In genomic region chr5:137939331-137939730, GRCh38 we compare ENCODE assay signal across 24 cellular contexts. TPM values are rescaled to one million over a fixed set of nuclear protein-coding genes. Genes with fewer than 3 reads are reported as not detected.
DNase-seq lines count a peak whose midpoint lies in the region; ATAC-seq and TF ChIP-seq lines count a peak whose summit lies in the region.
"Had no signal": no experiment of that assay in that cellular context is flagged by ENCODE, and none has a peak within 500 bp of the region (broad histone marks: within the 10 kb centered on the region; RNA-seq: fewer than 3 reads in every experiment).

No MANE protein-coding gene starts in this region.

- no peaks in the 10 kb centered on the region for H3K4me1 ChIP-seq in endodermal cell (ENCODE audit: control insufficient read depth, insufficient read depth, low read length)

- no peak overlapping the region for H3K4me3 ChIP-seq in endodermal cell (ENCODE audit: low read length)
- H3K4me3 ChIP-seq: GM23248 had no signal

- intact Hi-C loops in activated CD4-positive, alpha-beta memory T cell treated with anti-CD3 and anti-CD28 coated beads for 36 hours (cut with micrococcal nuclease), result loop anchor here (2.0 to 10.0 kb wide), 3 partner anchors 57 to 185 kb away; partner anchors contain the start of genes FAM13B and HNRNPA0
- intact Hi-C loops in natural killer cell (cut with micrococcal nuclease), result no loop called here

- no peaks in the 10 kb centered on the region for H3K27me3 ChIP-seq in endodermal cell (ENCODE audit: control insufficient read depth, insufficient read depth, low read length, poor library complexity, severe bottlenecking)

- no peaks in the 10 kb centered on the region for H3K9me3 Mint-ChIP-seq in activated CD4-positive, alpha-beta memory T cell treated with anti-CD3 and anti-CD28 coated beads for 36 hours
- H3K9me3 Mint-ChIP-seq in activated CD4-positive, alpha-beta memory T cell treated with anti-CD3 and anti-CD28 coated beads, Interleukin-2, amount 10 ng/mL, durations not matched to agents 7 days and 5 days, result no peaks in the 10 kb centered on the region
- no peaks in the 10 kb centered on the region for H3K9me3 Mint-ChIP-seq in natural killer cell treated with Interleukin-12 subunit alpha and Interleukin-12 subunit beta and Interleukin-15 and Interleukin-18, amount 100 ng/mL, for 72 hours
- H3K9me3 Mint-ChIP-seq in natural killer cell (no peaks in the 10 kb centered on the region), endodermal cell (peaks cover 3% of the 10 kb centered on the region)
- H3K9me3 Mint-ChIP-seq: CD4-positive, alpha-beta T cell had no signal

- no peak overlapping the region for H3K4me3 Mint-ChIP-seq in activated CD4-positive, alpha-beta memory T cell treated with anti-CD3 and anti-CD28 coated beads for 36 hours
- H3K4me3 Mint-ChIP-seq in activated CD4-positive, alpha-beta memory T cell treated with anti-CD3 and anti-CD28 coated beads, Interleukin-2, amount 10 ng/mL, durations not matched to agents 7 days and 5 days, result no peak overlapping the region
- H3K4me3 Mint-ChIP-seq in natural killer cell treated with Interleukin-12 subunit alpha and Interleukin-12 subunit beta and Interleukin-15 and Interleukin-18, amount 100 ng/mL, for 72 hours, result peak overlapping the region; percentile 38
- no peak overlapping the region for H3K4me3 Mint-ChIP-seq in natural killer cell
- H3K4me3 Mint-ChIP-seq in endodermal cell, result no peak overlapping the region
- H3K4me3 Mint-ChIP-seq: CD4-positive, alpha-beta T cell had no signal

- H3K36me3 Mint-ChIP-seq in activated CD4-positive, alpha-beta memory T cell treated with anti-CD3 and anti-CD28 coated beads for 36 hours, result peaks cover 50% of the 10 kb centered on the region
- peaks cover 56% of the 10 kb centered on the region for H3K36me3 Mint-ChIP-seq in activated CD4-positive, alpha-beta memory T cell treated with anti-CD3 and anti-CD28 coated beads, Interleukin-2, amount 10 ng/mL, durations not matched to agents 7 days and 5 days (ENCODE audit: low read depth)
- peaks cover 36% of the 10 kb centered on the region for H3K36me3 Mint-ChIP-seq in natural killer cell treated with Interleukin-12 subunit alpha and Interleukin-12 subunit beta and Interleukin-15 and Interleukin-18, amount 100 ng/mL, for 72 hours
- peaks cover 47% of the 10 kb centered on the region for H3K36me3 Mint-ChIP-seq in natural killer cell
- H3K36me3 Mint-ChIP-seq in endodermal cell (ENCODE audit: low read depth), result peaks cover 64% of the 10 kb centered on the region

- peaks cover 80% of the 10 kb centered on the region for H3K36me3 ChIP-seq in endodermal cell (ENCODE audit: control insufficient read depth, insufficient read depth, low read length)

- DNase-seq in activated CD4-positive, alpha-beta memory T cell treated with anti-CD3 and anti-CD28 coated beads for 36 hours, result no peak
- no peak for DNase-seq in activated CD4-positive, alpha-beta memory T cell treated with anti-CD3 and anti-CD28 coated beads, Interleukin-2, amount 10 ng/mL, durations not matched to agents 7 days and 5 days
- no peak for DNase-seq in natural killer cell treated with Interleukin-12 subunit alpha and Interleukin-12 subunit beta and Interleukin-15 and Interleukin-18, amount 100 ng/mL, for 72 hours (ENCODE audit: low spot score)
- DNase-seq in natural killer cell, result no peak
- DNase-seq in endodermal cell, result no peak
- DNase-seq in NCI-H226, result no peak
- no peak for DNase-seq in GDM1 (lab: John Stamatoyannopoulos, UW)
- DNase-seq: CD4-positive, alpha-beta T cell; DMS153; GF-D8; GM23248; HCEC 1CT; NCI-H1417 treated with DMSO at 0.1 percent for 48 hours; NCI-H187 treated with DMSO at 0.1 percent for 48 hours; NCI-H2227 treated with DMSO at 0.1 percent for 48 hours; NCI-H524; NCI-H82; OCI-M1 had no signal

- CTCF ChIA-PET in activated CD4-positive, alpha-beta memory T cell treated with anti-CD3 and anti-CD28 coated beads for 36 hours (lab: Charles Lee), result no interaction called here
- CTCF ChIA-PET in activated CD4-positive, alpha-beta memory T cell treated with anti-CD3 and anti-CD28 coated beads, Interleukin-2, amount 10 ng/mL, durations not matched to agents 7 days and 5 days (lab: Charles Lee), result no interaction called here

- POLR2A ChIA-PET in activated CD4-positive, alpha-beta memory T cell treated with anti-CD3 and anti-CD28 coated beads for 36 hours (lab: Charles Lee), result no interaction called here
- POLR2A ChIA-PET in activated CD4-positive, alpha-beta memory T cell treated with anti-CD3 and anti-CD28 coated beads, Interleukin-2, amount 10 ng/mL, durations not matched to agents 7 days and 5 days (lab: Charles Lee), result interaction anchor here (1.7 kb wide), 1 partner anchor 13 kb away, joined by 3 read pairs; no protein-coding TSS in a partner anchor

- no peak for ATAC-seq in natural killer cell treated with Interleukin-12 subunit alpha and Interleukin-12 subunit beta and Interleukin-15 and Interleukin-18, amount 100 ng/mL, for 72 hours
- no peak for ATAC-seq in natural killer cell

- no peaks in the 10 kb centered on the region for H3K27me3 Mint-ChIP-seq in activated CD4-positive, alpha-beta memory T cell treated with anti-CD3 and anti-CD28 coated beads for 36 hours
- no peaks in the 10 kb centered on the region for H3K27me3 Mint-ChIP-seq in activated CD4-positive, alpha-beta memory T cell treated with anti-CD3 and anti-CD28 coated beads, Interleukin-2, amount 10 ng/mL, durations not matched to agents 7 days and 5 days
- H3K27me3 Mint-ChIP-seq in natural killer cell treated with Interleukin-12 subunit alpha and Interleukin-12 subunit beta and Interleukin-15 and Interleukin-18, amount 100 ng/mL, for 72 hours, result no peaks in the 10 kb centered on the region
- H3K27me3 Mint-ChIP-seq in natural killer cell (ENCODE audit: low read depth in 2 of 2) (no peaks in the 10 kb centered on the region), endodermal cell (ENCODE audit: insufficient read depth) (no peaks in the 10 kb centered on the region)
- H3K27me3 Mint-ChIP-seq: CD4-positive, alpha-beta T cell had no signal

- H3K4me1 Mint-ChIP-seq in activated CD4-positive, alpha-beta memory T cell treated with anti-CD3 and anti-CD28 coated beads for 36 hours (ENCODE audit: low read depth), result peaks cover 18% of the 10 kb centered on the region
- peaks cover 13% of the 10 kb centered on the region for H3K4me1 Mint-ChIP-seq in activated CD4-positive, alpha-beta memory T cell treated with anti-CD3 and anti-CD28 coated beads, Interleukin-2, amount 10 ng/mL, durations not matched to agents 7 days and 5 days
- H3K4me1 Mint-ChIP-seq in natural killer cell treated with Interleukin-12 subunit alpha and Interleukin-12 subunit beta and Interleukin-15 and Interleukin-18, amount 100 ng/mL, for 72 hours (ENCODE audit: low read depth in 2 of 2), result peaks cover 0 to 8% of the 10 kb centered on the region in 2 donors
- H3K4me1 Mint-ChIP-seq in natural killer cell (no peaks in the 10 kb centered on the region), endodermal cell (peaks cover 10% of the 10 kb centered on the region)

- TF ChIP-seq CTCF in natural killer cell (IDR thresholded peaks at IDR 0.05), result no peak
- no peak for TF ChIP-seq CTCF in endodermal cell (conservative IDR thresholded peaks at IDR 0.05)

- no peak overlapping the region for H3K9ac ChIP-seq in endodermal cell (ENCODE audit: extremely low read depth, low read length, poor library complexity, severe bottlenecking)
- H3K9ac ChIP-seq: GM23248, KMS-11 had no signal

- H3K9me3 ChIP-seq in endodermal cell (ENCODE audit: control insufficient read depth, low read length), result peaks cover 1% of the 10 kb centered on the region

- 83 to 92% methylated on average over 3 to 7 of the region's 7 CpGs for WGBS in endodermal cell (ENCODE audit: insufficient coverage in 1 of 2, insufficient read length in 1 of 2), 2 experiments

- H3K27ac ChIP-seq in endodermal cell (ENCODE audit: low read depth, low read length), result no peak overlapping the region
- H3K27ac ChIP-seq: GM23248, HL-60, KMS-11 had no signal

- peak overlapping the region; percentile 77 for H3K27ac Mint-ChIP-seq in activated CD4-positive, alpha-beta memory T cell treated with anti-CD3 and anti-CD28 coated beads for 36 hours
- H3K27ac Mint-ChIP-seq in activated CD4-positive, alpha-beta memory T cell treated with anti-CD3 and anti-CD28 coated beads, Interleukin-2, amount 10 ng/mL, durations not matched to agents 7 days and 5 days, result no peak overlapping the region
- H3K27ac Mint-ChIP-seq in natural killer cell treated with Interleukin-12 subunit alpha and Interleukin-12 subunit beta and Interleukin-15 and Interleukin-18, amount 100 ng/mL, for 72 hours, result peak overlapping the region; percentile 39 to 63
- H3K27ac Mint-ChIP-seq in natural killer cell (no peak overlapping the region), endodermal cell (peak overlapping the region; percentile 37)
- H3K27ac Mint-ChIP-seq: CD4-positive, alpha-beta T cell had no signal

RNA-seq across cellular contexts. Expression of gene PKD2L2, which starts 50.1 kb away (rescaled TPM):
- total RNA-seq in activated CD4-positive, alpha-beta memory T cell treated with anti-CD3 and anti-CD28 coated beads for 36 hours, result not detected
- under 1 TPM in 1 of 2 experiments, not detected in 1; 0.30 TPM for total RNA-seq in activated CD4-positive, alpha-beta memory T cell treated with anti-CD3 and anti-CD28 coated beads, Interleukin-2, amount 10 ng/mL, durations not matched to agents 7 days and 5 days
- total RNA-seq in natural killer cell treated with Interleukin-12 subunit alpha and Interleukin-12 subunit beta and Interleukin-15 and Interleukin-18, amount 100 ng/mL, for 72 hours, result not detected
- total RNA-seq in natural killer cell (under 1 TPM in 1 of 3 donors, not detected in 2; 0.78 TPM), endodermal cell (not detected)
- polyA plus RNA-seq in endodermal cell (2013, experiment 1 of 2), result not detected
- not detected for polyA plus RNA-seq in endodermal cell (2013, experiment 2 of 2)
- total RNA-seq: A172; CD4-positive, alpha-beta T cell; Daoy; GM23248; HT1080 had no signal
- polyA plus RNA-seq: BJ, GM23248 had no signal

Comparison
In these comparisons a context has a peak if more than half of its experiments do, and no peak if none do; other contexts are left out.
1. H3K27ac Mint-ChIP-seq: peak in activated CD4-positive, alpha-beta memory T cell treated with anti-CD3 and anti-CD28 coated beads for 36 hours (single experiment), natural killer cell treated with Interleukin-12 subunit alpha and Interleukin-12 subunit beta and Interleukin-15 and Interleukin-18, amount 100 ng/mL, for 72 hours (2 of 2) and endodermal cell (single experiment); none in activated CD4-positive, alpha-beta memory T cell treated with anti-CD3 and anti-CD28 coated beads, Interleukin-2, amount 10 ng/mL, durations not matched to agents 7 days and 5 days (single experiment) and natural killer cell (0 of 2).